ENCODE assay signal across 24 cellular contexts in the genomic region with DNA sequence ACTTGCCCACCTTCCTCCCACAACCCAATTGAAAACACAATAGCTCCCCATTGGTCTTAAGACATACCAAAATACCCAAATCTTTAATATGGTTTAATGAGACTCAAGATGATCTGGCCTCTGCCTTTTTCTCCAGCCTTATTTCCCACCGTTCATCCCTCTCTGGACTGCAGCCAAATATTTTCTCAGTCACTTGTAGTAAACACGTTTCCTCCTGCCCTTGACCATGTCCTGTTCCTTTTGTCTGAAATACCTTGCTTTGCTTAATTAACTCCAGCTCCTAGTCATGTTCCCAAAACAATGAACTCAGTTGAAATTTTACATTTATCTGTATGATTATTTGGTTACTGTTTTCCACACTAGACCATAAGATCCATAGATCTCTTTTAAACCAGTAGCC. TPM values are rescaled to one million over a fixed set of nuclear protein-coding genes. Genes with fewer than 3 reads are reported as not detected.
DNase-seq lines count a peak whose midpoint lies in the region; ATAC-seq and TF ChIP-seq lines count a peak whose summit lies in the region.
"Had no signal": no experiment of that assay in that cellular context is flagged by ENCODE, and none has a peak within 500 bp of the region (broad histone marks: within the 10 kb centered on the region; RNA-seq: fewer than 3 reads in every experiment).

No MANE protein-coding gene starts in this region.

- no peak overlapping the region for H3K4me3 Mint-ChIP-seq in activated naive CD4-positive, alpha-beta T cell treated with anti-CD3 and anti-CD28 coated beads, Interleukin-2, amount 10 ng/mL, durations not matched to agents 7 days and 5 days
- no peak overlapping the region for H3K4me3 Mint-ChIP-seq in T-cell
- H3K4me3 Mint-ChIP-seq: activated naive CD8-positive, alpha-beta T cell treated with anti-CD3 and anti-CD28 coated beads, Interleukin-2, amount 50 U/mL, for 24 hours; B cell had no signal

- POLR2A ChIA-PET in T-cell (lab: Charles Lee), result no interaction called here

- H3K27ac ChIP-seq in SJCRH30, result no peak overlapping the region
- H3K27ac ChIP-seq: hepatocyte, upper lobe of right lung had no signal

- peaks cover 11% of the 10 kb centered on the region; the same call in 1 of the 2 replicates for H3K36me3 ChIP-seq in SJCRH30

- H3K36me3 Mint-ChIP-seq in activated naive CD4-positive, alpha-beta T cell treated with anti-CD3 and anti-CD28 coated beads, Interleukin-2, amount 10 ng/mL, durations not matched to agents 7 days and 5 days, result peaks cover 2% of the 10 kb centered on the region
- peaks cover 26% of the 10 kb centered on the region for H3K36me3 Mint-ChIP-seq in T-cell

- TF ChIP-seq CTCF in epithelial cell of esophagus (IDR thresholded peaks at IDR 0.05; ENCODE audit: insufficient read depth, low read depth, low read length, missing control alignments), result no peak

- H3K4me3 ChIP-seq in SJCRH30 (no peak overlapping the region), epithelial cell of esophagus (ENCODE audit: low read length) (no peak overlapping the region)
- H3K4me3 ChIP-seq: hepatocyte, upper lobe of right lung had no signal

- 0 out of 2 replicates have a peak, but pooled peaks cover 4% of the 10 kb centered on the region for H3K9me3 ChIP-seq in SJCRH30 (replicated peaks)
- H3K9me3 ChIP-seq: Caco-2, upper lobe of right lung had no signal

- peaks cover 13% of the 10 kb centered on the region for H3K4me1 ChIP-seq in SJCRH30
- H3K4me1 ChIP-seq: Caco-2, upper lobe of right lung had no signal

- no peak overlapping the region for H3K27ac Mint-ChIP-seq in activated naive CD4-positive, alpha-beta T cell treated with anti-CD3 and anti-CD28 coated beads, Interleukin-2, amount 10 ng/mL, durations not matched to agents 7 days and 5 days
- no peak overlapping the region for H3K27ac Mint-ChIP-seq in T-cell
- H3K27ac Mint-ChIP-seq: activated naive CD8-positive, alpha-beta T cell treated with anti-CD3 and anti-CD28 coated beads, Interleukin-2, amount 50 U/mL, for 24 hours; activated T-helper 2 cell treated with anti-CD3 and anti-CD28 coated beads, Interferon-gamma antibody, Interleukin-2, Interleukin-4, amounts not matched to agents 10 μg/mL and 5 μg/mL and 100 μg/mL, durations not matched to agents 14 hours and 24 hours and 36 hours; B cell had no signal

- no peak for ATAC-seq in T-cell (replicated peaks in 1 of 4)
- ATAC-seq: activated naive CD8-positive, alpha-beta T cell treated with anti-CD3 and anti-CD28 coated beads, Interleukin-2, amount 50 U/mL, for 24 hours; upper lobe of right lung had no signal

- H3K4me1 Mint-ChIP-seq in activated naive CD4-positive, alpha-beta T cell treated with anti-CD3 and anti-CD28 coated beads, Interleukin-2, amount 10 ng/mL, durations not matched to agents 7 days and 5 days, result no peaks in the 10 kb centered on the region
- no peaks in the 10 kb centered on the region for H3K4me1 Mint-ChIP-seq in T-cell
- H3K4me1 Mint-ChIP-seq: activated naive CD8-positive, alpha-beta T cell treated with anti-CD3 and anti-CD28 coated beads, Interleukin-2, amount 50 U/mL, for 24 hours; B cell; naive B cell had no signal

- H3K9me3 Mint-ChIP-seq in activated naive CD4-positive, alpha-beta T cell treated with anti-CD3 and anti-CD28 coated beads, Interleukin-2, amount 10 ng/mL, durations not matched to agents 7 days and 5 days, result peaks cover 5% of the 10 kb centered on the region
- H3K9me3 Mint-ChIP-seq in T-cell, result peaks cover 6 to 7% (median 6%) of the 10 kb centered on the region in 3 donors
- H3K9me3 Mint-ChIP-seq: activated T-helper 2 cell treated with anti-CD3 and anti-CD28 coated beads, Interferon-gamma antibody, Interleukin-2, Interleukin-4, amounts not matched to agents 10 μg/mL and 5 μg/mL and 100 μg/mL, durations not matched to agents 14 hours and 24 hours and 36 hours had no signal

- no peaks in the 10 kb centered on the region for H3K27me3 ChIP-seq in SJCRH30
- H3K27me3 ChIP-seq: hepatocyte, upper lobe of right lung had no signal

- H3K27me3 Mint-ChIP-seq in activated naive CD4-positive, alpha-beta T cell treated with anti-CD3 and anti-CD28 coated beads, Interleukin-2, amount 10 ng/mL, durations not matched to agents 7 days and 5 days, result peaks cover 3% of the 10 kb centered on the region
- H3K27me3 Mint-ChIP-seq in T-cell, result no peaks in the 10 kb centered on the region
- H3K27me3 Mint-ChIP-seq: activated naive CD8-positive, alpha-beta T cell treated with anti-CD3 and anti-CD28 coated beads, Interleukin-2, amount 50 U/mL, for 24 hours; B cell; naive B cell had no signal

- peak; percentile 3 for DNase-seq in DMS153 treated with DMSO at 0.1 percent for 48 hours (lab: John Stamatoyannopoulos, UW; ENCODE audit: unreplicated experiment)
- DNase-seq in DMS153 (lab: John Stamatoyannopoulos, UW), result no peak
- DNase-seq in SJCRH30, result peak; percentile 16 to 55
- DNase-seq in epithelial cell of esophagus (ENCODE audit: low read depth), result peak; percentile 37
- DNase-seq in pulmonary artery endothelial cell (ENCODE audit: low read depth, low spot score), result peak; percentile 20
- DNase-seq in activated naive CD4-positive, alpha-beta T cell treated with anti-CD3 and anti-CD28 coated beads, Interleukin-2, amount 10 ng/mL, durations not matched to agents 7 days and 5 days, result no peak
- no peak for DNase-seq in occipital lobe (lab: John Stamatoyannopoulos, UW)
- no peak for DNase-seq in T-cell
- DNase-seq: 8988T; activated CD4-positive, alpha-beta T cell treated with anti-CD3 and anti-CD28 coated beads for 4 hours; activated naive CD8-positive, alpha-beta T cell treated with anti-CD3 and anti-CD28 coated beads, Interleukin-2, amount 50 U/mL, for 24 hours; Caco-2; caudate nucleus; effector memory CD4-positive, alpha-beta T cell; H7; islet precursor cell; naive B cell; NCI-H187 treated with DMSO at 0.1 percent for 48 hours; small intestine; stimulated activated CD4-positive, alpha-beta T cell treated with anti-CD3 and anti-CD28 coated beads, Interleukin-4, amount 100 ng/mL, for 24 hours; upper lobe of right lung had no signal

- CTCF ChIA-PET in activated naive CD4-positive, alpha-beta T cell treated with anti-CD3 and anti-CD28 coated beads, Interleukin-2, amount 10 ng/mL, durations not matched to agents 7 days and 5 days (lab: Charles Lee), result interaction anchor here (1.1 kb wide), 1 partner anchor 160 kb away, joined by 3 read pairs; no protein-coding TSS in a partner anchor
- CTCF ChIA-PET in T-cell (lab: Charles Lee), result no interaction called here

RNA-seq across cellular contexts. Expression of gene NUP54, which starts 8.4 kb away (rescaled TPM):
- total RNA-seq in SJCRH30 (2014; rRNA removed; shearing (Covaris generic)), result 108 and 117 TPM in 2 replicates
- total RNA-seq in pulmonary artery endothelial cell (61.2 and 72.6 TPM in 2 replicates), occipital lobe (162 TPM), T-cell (10 to 100 TPM; 39.5 to 88.9 (median 48.3) TPM)

RNA-seq across cellular contexts. Expression of gene SCARB2, which starts 57.0 kb away (rescaled TPM):
- total RNA-seq in SJCRH30 (2014; rRNA removed; shearing (Covaris generic)), result 97.5 and 99.4 TPM in 2 replicates
- 171 and 193 TPM in 2 replicates for total RNA-seq in pulmonary artery endothelial cell
- total RNA-seq in occipital lobe, result 223 TPM
- total RNA-seq in T-cell, result 10 to 100 TPM; 20.9 to 37.3 (median 23.2) TPM

Comparison
In these comparisons a context has a peak if more than half of its experiments do, and no peak if none do; other contexts are left out.
1. DNase-seq: peak in DMS153 treated with DMSO at 0.1 percent for 48 hours (single experiment), SJCRH30 (2 of 2), epithelial cell of esophagus (single experiment) and pulmonary artery endothelial cell (single experiment); none in DMS153 (single experiment), activated naive CD4-positive, alpha-beta T cell treated with anti-CD3 and anti-CD28 coated beads, Interleukin-2, amount 10 ng/mL, durations not matched to agents 7 days and 5 days (single experiment), occipital lobe (single experiment) and T-cell (0 of 34).